Comparison of ENCODE assay signal across 1 cellular context in the genomic region with DNA sequence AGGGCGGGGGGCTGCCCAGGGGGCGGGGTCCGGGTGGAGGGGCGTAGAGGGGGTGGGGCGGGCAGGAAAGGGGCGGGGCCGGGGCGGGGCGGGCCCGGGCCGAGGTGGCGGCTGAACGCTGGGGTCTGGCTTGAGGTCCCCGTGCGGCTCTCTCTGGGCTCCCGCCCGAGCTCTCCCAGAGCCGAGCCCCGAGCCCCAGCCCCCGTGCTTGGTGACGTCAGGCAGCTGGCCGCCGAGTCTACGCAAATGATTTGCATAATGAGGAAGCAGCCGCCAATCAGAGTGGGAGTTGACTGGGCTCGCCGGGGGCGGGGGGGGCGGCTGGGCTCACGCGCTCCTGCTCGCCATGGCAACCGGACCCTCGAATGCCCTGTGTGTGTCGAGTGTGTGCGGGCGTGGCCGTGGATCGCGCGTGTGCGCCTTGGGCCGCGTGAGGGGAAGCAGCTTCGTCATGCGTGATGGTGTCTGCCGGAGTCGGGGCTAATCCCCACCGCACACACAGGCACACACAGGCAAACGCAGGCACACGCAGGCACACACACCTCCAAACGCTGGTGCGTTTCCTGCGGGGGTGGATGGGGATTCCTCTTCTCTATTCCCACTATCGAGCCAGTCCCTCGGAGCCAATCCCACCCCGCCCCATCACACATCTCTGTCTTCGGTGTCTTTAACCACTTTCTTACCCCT.
TF ChIP-seq lines count a peak whose summit lies in the region.

A gene (minus strand): TSS at position 173 of the 687 bp plus-strand sequence. CDS start 283 bp downstream, outside the sequence.

TF ChIP-seq in K562, 482 proteins besides CTCF, POLR2A, EP300 and RAD21 (continued from another document and continues in another):
- TF ChIP-seq, protein P1, sequence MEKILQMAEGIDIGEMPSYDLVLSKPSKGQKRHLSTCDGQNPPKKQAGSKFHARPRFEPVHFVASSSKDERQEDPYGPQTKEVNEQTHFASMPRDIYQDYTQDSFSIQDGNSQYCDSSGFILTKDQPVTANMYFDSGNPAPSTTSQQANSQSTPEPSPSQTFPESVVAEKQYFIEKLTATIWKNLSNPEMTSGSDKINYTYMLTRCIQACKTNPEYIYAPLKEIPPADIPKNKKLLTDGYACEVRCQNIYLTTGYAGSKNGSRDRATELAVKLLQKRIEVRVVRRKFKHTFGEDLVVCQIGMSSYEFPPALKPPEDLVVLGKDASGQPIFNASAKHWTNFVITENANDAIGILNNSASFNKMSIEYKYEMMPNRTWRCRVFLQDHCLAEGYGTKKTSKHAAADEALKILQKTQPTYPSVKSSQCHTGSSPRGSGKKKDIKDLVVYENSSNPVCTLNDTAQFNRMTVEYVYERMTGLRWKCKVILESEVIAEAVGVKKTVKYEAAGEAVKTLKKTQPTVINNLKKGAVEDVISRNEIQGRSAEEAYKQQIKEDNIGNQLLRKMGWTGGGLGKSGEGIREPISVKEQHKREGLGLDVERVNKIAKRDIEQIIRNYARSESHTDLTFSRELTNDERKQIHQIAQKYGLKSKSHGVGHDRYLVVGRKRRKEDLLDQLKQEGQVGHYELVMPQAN (IDR thresholded peaks at IDR 0.05; ENCODE audit: borderline replicate concordance), result 0 out of 2 replicates have a peak, but pooled peaks have one; percentile 41
- TF ChIP-seq, protein P2, sequence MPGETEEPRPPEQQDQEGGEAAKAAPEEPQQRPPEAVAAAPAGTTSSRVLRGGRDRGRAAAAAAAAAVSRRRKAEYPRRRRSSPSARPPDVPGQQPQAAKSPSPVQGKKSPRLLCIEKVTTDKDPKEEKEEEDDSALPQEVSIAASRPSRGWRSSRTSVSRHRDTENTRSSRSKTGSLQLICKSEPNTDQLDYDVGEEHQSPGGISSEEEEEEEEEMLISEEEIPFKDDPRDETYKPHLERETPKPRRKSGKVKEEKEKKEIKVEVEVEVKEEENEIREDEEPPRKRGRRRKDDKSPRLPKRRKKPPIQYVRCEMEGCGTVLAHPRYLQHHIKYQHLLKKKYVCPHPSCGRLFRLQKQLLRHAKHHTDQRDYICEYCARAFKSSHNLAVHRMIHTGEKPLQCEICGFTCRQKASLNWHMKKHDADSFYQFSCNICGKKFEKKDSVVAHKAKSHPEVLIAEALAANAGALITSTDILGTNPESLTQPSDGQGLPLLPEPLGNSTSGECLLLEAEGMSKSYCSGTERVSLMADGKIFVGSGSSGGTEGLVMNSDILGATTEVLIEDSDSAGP (CRISPR knock-in tag; IDR thresholded peaks at IDR 0.05), result 0 out of 2 replicates have a peak, but pooled peaks have one; percentile 40
- TF ChIP-seq RBM22 (IDR thresholded peaks at IDR 0.05; ENCODE audit: low read depth, low read length, poor library complexity, severe bottlenecking) (peak; percentile 76), EGR1 (conservative IDR thresholded peaks at IDR 0.05) (peak; percentile 76), SRSF1 (IDR thresholded peaks at IDR 0.05; ENCODE audit: low read depth, low read length) (no peak), NFE2 (IDR thresholded peaks at IDR 0.05; ENCODE audit: low read depth) (0 out of 2 replicates have a peak, but pooled peaks have one; percentile 17), ZBTB8A (IDR thresholded peaks at IDR 0.05; ENCODE audit: partially characterized antibody) (no peak), CHD2 (IDR thresholded peaks at IDR 0.05; ENCODE audit: low read depth, low read length) (no peak), DPF2 (IDR thresholded peaks at IDR 0.05) (no peak), SP1 (CRISPR knock-in tag; IDR thresholded peaks at IDR 0.05) (peak; percentile 40; the same call in 1 of the 2 replicates), CREM (IDR thresholded peaks at IDR 0.05; ENCODE audit: low read depth) (peak; percentile 81), SRSF9 (IDR thresholded peaks at IDR 0.05; ENCODE audit: borderline replicate concordance, low read depth, low read length) (no peak), L3MBTL2 (IDR thresholded peaks at IDR 0.05) (peak; percentile 41), MTA3 (IDR thresholded peaks at IDR 0.05; ENCODE audit: borderline replicate concordance) (peak; percentile 66; the same call in 1 of the 2 replicates), ERF (CRISPR knock-in tag; IDR thresholded peaks at IDR 0.05) (0 out of 2 replicates have a peak, but pooled peaks have one; percentile 26), RFX1 (IDR thresholded peaks at IDR 0.05) (peak; percentile 91), ADNP (tag; IDR thresholded peaks at IDR 0.05) (no peak), CREB1 (IDR thresholded peaks at IDR 0.05) (0 out of 2 replicates have a peak, but pooled peaks have one; percentile 43), CREB1 (CRISPR knock-in tag; IDR thresholded peaks at IDR 0.05) (no peak), RBM25 (IDR thresholded peaks at IDR 0.05; ENCODE audit: low read depth, low read length, severe bottlenecking) (peak; percentile 14), SIN3A (IDR thresholded peaks at IDR 0.05; ENCODE audit: borderline replicate concordance in 2 of 2, control insufficient read depth in 1 of 2, low read depth in 2 of 2, low read length in 2 of 2) (no peak), CCAR2 (IDR thresholded peaks at IDR 0.05; ENCODE audit: low read depth, low read length) (no peak), KDM4B (IDR thresholded peaks at IDR 0.05; ENCODE audit: borderline replicate concordance in 2 of 2, low read depth in 1 of 2) (peak in 1 of 2 experiments; percentile 61; a peak in 1 of 4 replicates), NBN (IDR thresholded peaks at IDR 0.05; ENCODE audit: low read depth) (no peak), ZNF551 (CRISPR knock-in tag; IDR thresholded peaks at IDR 0.05) (no peak)
- TF ChIP-seq, protein P3, sequence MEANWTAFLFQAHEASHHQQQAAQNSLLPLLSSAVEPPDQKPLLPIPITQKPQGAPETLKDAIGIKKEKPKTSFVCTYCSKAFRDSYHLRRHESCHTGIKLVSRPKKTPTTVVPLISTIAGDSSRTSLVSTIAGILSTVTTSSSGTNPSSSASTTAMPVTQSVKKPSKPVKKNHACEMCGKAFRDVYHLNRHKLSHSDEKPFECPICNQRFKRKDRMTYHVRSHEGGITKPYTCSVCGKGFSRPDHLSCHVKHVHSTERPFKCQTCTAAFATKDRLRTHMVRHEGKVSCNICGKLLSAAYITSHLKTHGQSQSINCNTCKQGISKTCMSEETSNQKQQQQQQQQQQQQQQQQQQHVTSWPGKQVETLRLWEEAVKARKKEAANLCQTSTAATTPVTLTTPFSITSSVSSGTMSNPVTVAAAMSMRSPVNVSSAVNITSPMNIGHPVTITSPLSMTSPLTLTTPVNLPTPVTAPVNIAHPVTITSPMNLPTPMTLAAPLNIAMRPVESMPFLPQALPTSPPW (CRISPR knock-in tag; IDR thresholded peaks at IDR 0.05), result peak; percentile 97
- TF ChIP-seq, protein P4, sequence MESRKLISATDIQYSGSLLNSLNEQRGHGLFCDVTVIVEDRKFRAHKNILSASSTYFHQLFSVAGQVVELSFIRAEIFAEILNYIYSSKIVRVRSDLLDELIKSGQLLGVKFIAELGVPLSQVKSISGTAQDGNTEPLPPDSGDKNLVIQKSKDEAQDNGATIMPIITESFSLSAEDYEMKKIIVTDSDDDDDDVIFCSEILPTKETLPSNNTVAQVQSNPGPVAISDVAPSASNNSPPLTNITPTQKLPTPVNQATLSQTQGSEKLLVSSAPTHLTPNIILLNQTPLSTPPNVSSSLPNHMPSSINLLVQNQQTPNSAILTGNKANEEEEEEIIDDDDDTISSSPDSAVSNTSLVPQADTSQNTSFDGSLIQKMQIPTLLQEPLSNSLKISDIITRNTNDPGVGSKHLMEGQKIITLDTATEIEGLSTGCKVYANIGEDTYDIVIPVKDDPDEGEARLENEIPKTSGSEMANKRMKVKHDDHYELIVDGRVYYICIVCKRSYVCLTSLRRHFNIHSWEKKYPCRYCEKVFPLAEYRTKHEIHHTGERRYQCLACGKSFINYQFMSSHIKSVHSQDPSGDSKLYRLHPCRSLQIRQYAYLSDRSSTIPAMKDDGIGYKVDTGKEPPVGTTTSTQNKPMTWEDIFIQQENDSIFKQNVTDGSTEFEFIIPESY (CRISPR knock-in tag; IDR thresholded peaks at IDR 0.05), result no peak
- TF ChIP-seq, protein P5, sequence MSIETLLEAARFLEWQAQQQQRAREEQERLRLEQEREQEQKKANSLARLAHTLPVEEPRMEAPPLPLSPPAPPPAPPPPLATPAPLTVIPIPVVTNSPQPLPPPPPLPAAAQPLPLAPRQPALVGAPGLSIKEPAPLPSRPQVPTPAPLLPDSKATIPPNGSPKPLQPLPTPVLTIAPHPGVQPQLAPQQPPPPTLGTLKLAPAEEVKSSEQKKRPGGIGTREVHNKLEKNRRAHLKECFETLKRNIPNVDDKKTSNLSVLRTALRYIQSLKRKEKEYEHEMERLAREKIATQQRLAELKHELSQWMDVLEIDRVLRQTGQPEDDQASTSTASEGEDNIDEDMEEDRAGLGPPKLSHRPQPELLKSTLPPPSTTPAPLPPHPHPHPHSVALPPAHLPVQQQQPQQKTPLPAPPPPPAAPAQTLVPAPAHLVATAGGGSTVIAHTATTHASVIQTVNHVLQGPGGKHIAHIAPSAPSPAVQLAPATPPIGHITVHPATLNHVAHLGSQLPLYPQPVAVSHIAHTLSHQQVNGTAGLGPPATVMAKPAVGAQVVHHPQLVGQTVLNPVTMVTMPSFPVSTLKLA (conservative IDR thresholded peaks at IDR 0.05), result peak in 1 of 2 experiments; percentile 76; a peak in 3 of 4 replicates
- TF ChIP-seq, protein P6, sequence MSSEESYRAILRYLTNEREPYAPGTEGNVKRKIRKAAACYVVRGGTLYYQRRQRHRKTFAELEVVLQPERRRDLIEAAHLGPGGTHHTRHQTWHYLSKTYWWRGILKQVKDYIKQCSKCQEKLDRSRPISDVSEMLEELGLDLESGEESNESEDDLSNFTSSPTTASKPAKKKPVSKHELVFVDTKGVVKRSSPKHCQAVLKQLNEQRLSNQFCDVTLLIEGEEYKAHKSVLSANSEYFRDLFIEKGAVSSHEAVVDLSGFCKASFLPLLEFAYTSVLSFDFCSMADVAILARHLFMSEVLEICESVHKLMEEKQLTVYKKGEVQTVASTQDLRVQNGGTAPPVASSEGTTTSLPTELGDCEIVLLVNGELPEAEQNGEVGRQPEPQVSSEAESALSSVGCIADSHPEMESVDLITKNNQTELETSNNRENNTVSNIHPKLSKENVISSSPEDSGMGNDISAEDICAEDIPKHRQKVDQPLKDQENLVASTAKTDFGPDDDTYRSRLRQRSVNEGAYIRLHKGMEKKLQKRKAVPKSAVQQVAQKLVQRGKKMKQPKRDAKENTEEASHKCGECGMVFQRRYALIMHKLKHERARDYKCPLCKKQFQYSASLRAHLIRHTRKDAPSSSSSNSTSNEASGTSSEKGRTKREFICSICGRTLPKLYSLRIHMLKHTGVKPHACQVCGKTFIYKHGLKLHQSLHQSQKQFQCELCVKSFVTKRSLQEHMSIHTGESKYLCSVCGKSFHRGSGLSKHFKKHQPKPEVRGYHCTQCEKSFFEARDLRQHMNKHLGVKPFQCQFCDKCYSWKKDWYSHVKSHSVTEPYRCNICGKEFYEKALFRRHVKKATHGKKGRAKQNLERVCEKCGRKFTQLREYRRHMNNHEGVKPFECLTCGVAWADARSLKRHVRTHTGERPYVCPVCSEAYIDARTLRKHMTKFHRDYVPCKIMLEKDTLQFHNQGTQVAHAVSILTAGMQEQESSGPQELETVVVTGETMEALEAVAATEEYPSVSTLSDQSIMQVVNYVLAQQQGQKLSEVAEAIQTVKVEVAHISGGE (CRISPR knock-in tag; IDR thresholded peaks at IDR 0.05), result 0 out of 6 replicates have a peak, but pooled peaks of 1 of the 3 experiments have one; percentile 34
- TF ChIP-seq, protein P7, sequence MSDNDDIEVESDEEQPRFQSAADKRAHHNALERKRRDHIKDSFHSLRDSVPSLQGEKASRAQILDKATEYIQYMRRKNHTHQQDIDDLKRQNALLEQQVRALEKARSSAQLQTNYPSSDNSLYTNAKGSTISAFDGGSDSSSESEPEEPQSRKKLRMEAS (CRISPR knock-in tag; IDR thresholded peaks at IDR 0.05), result peak; percentile 37; the same call in 1 of the 2 replicates
- TF ChIP-seq, protein P8, sequence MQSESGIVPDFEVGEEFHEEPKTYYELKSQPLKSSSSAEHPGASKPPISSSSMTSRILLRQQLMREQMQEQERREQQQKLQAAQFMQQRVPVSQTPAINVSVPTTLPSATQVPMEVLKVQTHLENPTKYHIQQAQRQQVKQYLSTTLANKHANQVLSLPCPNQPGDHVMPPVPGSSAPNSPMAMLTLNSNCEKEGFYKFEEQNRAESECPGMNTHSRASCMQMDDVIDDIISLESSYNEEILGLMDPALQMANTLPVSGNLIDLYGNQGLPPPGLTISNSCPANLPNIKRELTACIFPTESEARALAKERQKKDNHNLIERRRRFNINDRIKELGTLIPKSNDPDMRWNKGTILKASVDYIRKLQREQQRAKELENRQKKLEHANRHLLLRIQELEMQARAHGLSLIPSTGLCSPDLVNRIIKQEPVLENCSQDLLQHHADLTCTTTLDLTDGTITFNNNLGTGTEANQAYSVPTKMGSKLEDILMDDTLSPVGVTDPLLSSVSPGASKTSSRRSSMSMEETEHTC (IDR thresholded peaks at IDR 0.05), result peak; percentile 47; the same call in 1 of the 2 replicates
- TF ChIP-seq, protein P9, sequence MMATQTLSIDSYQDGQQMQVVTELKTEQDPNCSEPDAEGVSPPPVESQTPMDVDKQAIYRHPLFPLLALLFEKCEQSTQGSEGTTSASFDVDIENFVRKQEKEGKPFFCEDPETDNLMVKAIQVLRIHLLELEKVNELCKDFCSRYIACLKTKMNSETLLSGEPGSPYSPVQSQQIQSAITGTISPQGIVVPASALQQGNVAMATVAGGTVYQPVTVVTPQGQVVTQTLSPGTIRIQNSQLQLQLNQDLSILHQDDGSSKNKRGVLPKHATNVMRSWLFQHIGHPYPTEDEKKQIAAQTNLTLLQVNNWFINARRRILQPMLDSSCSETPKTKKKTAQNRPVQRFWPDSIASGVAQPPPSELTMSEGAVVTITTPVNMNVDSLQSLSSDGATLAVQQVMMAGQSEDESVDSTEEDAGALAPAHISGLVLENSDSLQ (IDR thresholded peaks at IDR 0.05), result peak; percentile 83
